ENCODE assay signal across 17 cellular contexts in genomic region chr5:75342836-75343235, GRCh38.
"Had no signal": no experiment of that assay in that cellular context is flagged by ENCODE, and none has a peak within 500 bp of the region (broad histone marks: within the 10 kb centered on the region; RNA-seq: fewer than 3 reads in every experiment).

No MANE protein-coding gene starts in this region.

- H3K4me3 ChIP-seq: dorsolateral prefrontal cortex, hepatocyte, left ventricle myocardium inferior, thyroid gland had no signal

- H2AFZ ChIP-seq: hepatocyte had no signal

- H3K27ac ChIP-seq: dorsolateral prefrontal cortex, hepatocyte, left ventricle myocardium inferior had no signal

- DNase-seq: activated CD4-positive, alpha-beta T cell treated with anti-CD3 and anti-CD28 coated beads, Interleukin-2, amount 50 U/mL, for 4 hours; activated naive CD4-positive, alpha-beta T cell treated with anti-CD3 and anti-CD28 coated beads for 36 hours; activated naive CD8-positive, alpha-beta T cell treated with anti-CD3 and anti-CD28 coated beads, Interleukin-2, amount 50 U/mL, for 24 hours; activated T-cell treated with anti-CD3 and anti-CD28 coated beads for 4 hours; aorta; dorsolateral prefrontal cortex; endodermal cell; left ventricle myocardium inferior; mesenchymal stem cell; natural killer cell; occipital lobe; stimulated activated CD4-positive, alpha-beta T cell treated with anti-CD3 and anti-CD28 coated beads, Interleukin-15, amount 100 ng/mL, for 24 hours; stimulated activated CD4-positive, alpha-beta T cell treated with anti-CD3 and anti-CD28 coated beads, Interleukin-4, amount 100 ng/mL, for 1 hour; stimulated activated naive B cell treated with anti-CD40 and anti-IgM and Interleukin-4, amounts not matched to agents 10 μg/mL and 1 μg/mL and 100 μg/mL, for 72 hours; T-helper 9 cell; thyroid gland had no signal

- H3K27me3 ChIP-seq: dorsolateral prefrontal cortex, hepatocyte, thyroid gland had no signal

- H3K9me3 ChIP-seq: left ventricle myocardium inferior, thyroid gland had no signal
